8 cellular contexts compared by ENCODE assay signal in the genomic region with DNA sequence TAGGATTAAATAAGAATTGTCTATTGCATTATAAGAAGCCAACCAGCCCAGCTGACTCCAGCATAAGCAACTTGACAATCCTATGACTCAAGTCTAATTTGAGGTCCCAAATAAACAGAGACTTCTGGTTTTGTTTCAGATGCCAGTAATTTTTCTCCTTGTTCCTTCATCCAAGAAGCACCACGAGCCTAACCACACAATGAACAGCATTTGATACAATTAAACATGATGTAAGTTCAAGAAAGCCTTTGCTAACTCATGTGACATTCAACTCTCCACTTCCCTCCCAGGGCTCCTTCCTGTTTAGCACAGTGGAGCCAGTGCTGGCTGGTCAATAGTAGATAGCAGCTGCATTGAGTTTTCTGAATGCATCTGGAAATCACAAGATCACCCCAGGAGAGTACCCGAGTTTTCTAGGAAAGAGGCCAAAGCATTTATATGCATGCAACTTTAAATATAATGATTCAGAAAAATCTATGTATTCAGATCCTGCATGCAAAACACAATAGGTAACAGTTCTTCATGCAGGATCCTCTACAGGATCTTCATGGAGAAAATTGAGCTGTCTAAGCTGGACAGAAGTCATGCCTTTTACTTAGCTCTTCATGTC.
DNase-seq lines count a peak whose midpoint lies in the region; ATAC-seq and TF ChIP-seq lines count a peak whose summit lies in the region.

No MANE protein-coding gene starts in this region.

- ATAC-seq in GM18858 (IDR thresholded peaks at IDR 0.05; ENCODE audit: unreplicated experiment) = peak; percentile 56
- no peak for ATAC-seq in GM18870 (IDR thresholded peaks at IDR 0.05; ENCODE audit: unreplicated experiment)

- H4K20me1 ChIP-seq in OCI-LY1 (ENCODE audit: insufficient read depth, low read length) = no peaks in the 10 kb centered on the region

- H3K27me3 ChIP-seq in OCI-LY1 (ENCODE audit: insufficient read depth, low read length) = no peaks in the 10 kb centered on the region

- no peaks in the 10 kb centered on the region for H3K9me2 ChIP-seq in OCI-LY1 (ENCODE audit: low read depth, low read length)

- POLR2A ChIA-PET in activated CD4-positive, alpha-beta memory T cell treated with anti-CD3 and anti-CD28 coated beads for 36 hours (lab: Charles Lee) = no interaction called here

- no peaks in the 10 kb centered on the region for H3K27me3 Mint-ChIP-seq in activated naive CD4-positive, alpha-beta T cell treated with anti-CD3 and anti-CD28 coated beads for 36 hours (ENCODE audit: low read depth)
- H3K27me3 Mint-ChIP-seq in activated CD4-positive, alpha-beta memory T cell treated with anti-CD3 and anti-CD28 coated beads for 36 hours = no peaks in the 10 kb centered on the region

- H3K9me3 Mint-ChIP-seq in activated naive CD4-positive, alpha-beta T cell treated with anti-CD3 and anti-CD28 coated beads for 36 hours = peaks cover 3% of the 10 kb centered on the region
- H3K9me3 Mint-ChIP-seq in activated CD4-positive, alpha-beta memory T cell treated with anti-CD3 and anti-CD28 coated beads for 36 hours = peaks cover 4% of the 10 kb centered on the region

- TF ChIP-seq CTCF in OCI-LY1 (IDR thresholded peaks at IDR 0.05; ENCODE audit: low read length) = no peak

- DNase-seq in fibroblast of gingiva (ENCODE audit: low read depth) (peak; percentile 99), renal cortical epithelial cell (ENCODE audit: low read depth) (peak; percentile 95), ecto neural progenitor cell (ENCODE audit: low spot score) (no peak)
- DNase-seq in activated naive CD4-positive, alpha-beta T cell treated with anti-CD3 and anti-CD28 coated beads for 36 hours = no peak
- DNase-seq in activated CD4-positive, alpha-beta memory T cell treated with anti-CD3 and anti-CD28 coated beads for 36 hours = no peak

- CTCF ChIA-PET in activated naive CD4-positive, alpha-beta T cell treated with anti-CD3 and anti-CD28 coated beads for 36 hours (lab: Charles Lee) = no interaction called here
- CTCF ChIA-PET in activated CD4-positive, alpha-beta memory T cell treated with anti-CD3 and anti-CD28 coated beads for 36 hours (lab: Charles Lee) = no interaction called here

- H3K36me3 Mint-ChIP-seq in activated naive CD4-positive, alpha-beta T cell treated with anti-CD3 and anti-CD28 coated beads for 36 hours (ENCODE audit: low read depth) = no peaks in the 10 kb centered on the region
- no peaks in the 10 kb centered on the region for H3K36me3 Mint-ChIP-seq in activated CD4-positive, alpha-beta memory T cell treated with anti-CD3 and anti-CD28 coated beads for 36 hours

- H3F3A ChIP-seq in OCI-LY1 (ENCODE audit: insufficient read depth, low read length) = no peaks in the 10 kb centered on the region

- H3K27ac Mint-ChIP-seq in activated naive CD4-positive, alpha-beta T cell treated with anti-CD3 and anti-CD28 coated beads for 36 hours = no peak overlapping the region
- no peak overlapping the region for H3K27ac Mint-ChIP-seq in activated CD4-positive, alpha-beta memory T cell treated with anti-CD3 and anti-CD28 coated beads for 36 hours

- no peak overlapping the region for H3K4me3 ChIP-seq in OCI-LY1 (ENCODE audit: low read depth, low read length, poor library complexity, severe bottlenecking)

- H3K4me2 ChIP-seq in OCI-LY1 (ENCODE audit: low read length) = no peak overlapping the region

- H3K27ac ChIP-seq in OCI-LY1 (ENCODE audit: low read depth, low read length, poor library complexity, severe bottlenecking) = peak overlapping the region; percentile 67

- no peak overlapping the region for H3K4me3 Mint-ChIP-seq in activated naive CD4-positive, alpha-beta T cell treated with anti-CD3 and anti-CD28 coated beads for 36 hours
- H3K4me3 Mint-ChIP-seq in activated CD4-positive, alpha-beta memory T cell treated with anti-CD3 and anti-CD28 coated beads for 36 hours = no peak overlapping the region

- H3K9me3 ChIP-seq in OCI-LY1 (ENCODE audit: low read length) = no peaks in the 10 kb centered on the region

- H2AFZ ChIP-seq in OCI-LY1 (ENCODE audit: low read length) = no peak overlapping the region

- peaks cover 91% of the 10 kb centered on the region for H3K36me3 ChIP-seq in OCI-LY1 (ENCODE audit: insufficient read depth, low read length)

- no peak overlapping the region for H3K9ac ChIP-seq in OCI-LY1 (ENCODE audit: low read length)

- peaks cover 49% of the 10 kb centered on the region for H3K4me1 ChIP-seq in OCI-LY1 (ENCODE audit: insufficient read depth, low read length, severe bottlenecking)

- no peaks in the 10 kb centered on the region for H3K4me1 Mint-ChIP-seq in activated naive CD4-positive, alpha-beta T cell treated with anti-CD3 and anti-CD28 coated beads for 36 hours (ENCODE audit: low read depth)
- no peaks in the 10 kb centered on the region for H3K4me1 Mint-ChIP-seq in activated CD4-positive, alpha-beta memory T cell treated with anti-CD3 and anti-CD28 coated beads for 36 hours (ENCODE audit: low read depth)

- peaks cover 16% of the 10 kb centered on the region; the same call in 1 of the 2 replicates for H3K79me2 ChIP-seq in OCI-LY1 (ENCODE audit: insufficient read depth, low read length)

- intact Hi-C loops in activated naive CD4-positive, alpha-beta T cell treated with anti-CD3 and anti-CD28 coated beads for 36 hours (cut with micrococcal nuclease) = no loop called here
- intact Hi-C loops in activated CD4-positive, alpha-beta memory T cell treated with anti-CD3 and anti-CD28 coated beads for 36 hours (cut with micrococcal nuclease) = no loop called here

Comparison
In these comparisons a context has a peak if more than half of its experiments do, and no peak if none do; other contexts are left out.
1. DNase-seq: peak in fibroblast of gingiva (single experiment) and renal cortical epithelial cell (single experiment); none in activated naive CD4-positive, alpha-beta T cell treated with anti-CD3 and anti-CD28 coated beads for 36 hours (single experiment), ecto neural progenitor cell (single experiment) and activated CD4-positive, alpha-beta memory T cell treated with anti-CD3 and anti-CD28 coated beads for 36 hours (single experiment).